In the genomic region with DNA sequence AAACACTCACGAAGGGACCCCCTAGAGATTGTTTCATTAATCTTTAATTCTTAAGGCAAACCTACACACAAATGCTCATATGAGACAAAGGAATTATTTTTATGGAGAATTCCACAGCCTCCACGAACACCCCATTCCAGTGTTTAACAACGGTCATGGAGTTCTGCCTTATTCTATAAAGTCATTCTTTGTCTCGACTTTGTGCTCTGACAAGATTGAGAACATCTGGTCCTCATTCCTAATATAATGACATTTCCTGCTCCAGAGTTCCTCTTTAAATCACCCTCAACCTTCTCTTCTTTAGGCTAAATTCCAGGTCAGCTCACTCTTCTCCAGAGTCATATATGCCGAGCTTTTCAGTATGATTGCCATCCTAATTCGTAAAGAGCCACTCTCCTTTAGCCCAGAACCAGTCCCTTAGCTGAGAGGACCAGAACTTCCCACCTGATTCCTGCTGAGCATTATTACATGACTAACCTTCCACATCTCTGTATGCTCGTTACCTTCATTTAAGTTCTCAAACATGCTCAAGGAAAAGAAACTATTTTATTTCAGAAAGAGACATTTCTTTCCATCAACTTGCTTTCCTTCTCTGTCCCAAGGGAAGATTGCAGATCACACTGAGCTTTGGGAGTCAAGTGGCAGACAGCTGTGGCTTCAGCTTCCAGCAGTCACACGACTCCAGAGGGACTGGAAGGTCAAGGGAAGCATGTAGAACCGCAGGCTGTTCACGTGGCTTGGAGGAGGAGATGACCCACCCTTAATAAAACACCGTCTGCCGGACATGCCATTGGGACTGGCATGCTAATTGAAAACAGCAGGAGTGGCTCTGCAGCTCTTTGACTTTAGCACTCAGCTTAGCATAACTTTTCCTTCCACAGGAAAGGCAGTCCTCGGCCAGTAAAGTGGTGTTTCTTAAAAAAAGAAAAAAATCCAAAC, we compare ENCODE assay signal across 10 cellular contexts.
A peak's percentile ranks its signal among the peaks of the same experiment; 100 is the strongest.
DNase-seq lines count a peak whose midpoint lies in the region; ATAC-seq and TF ChIP-seq lines count a peak whose summit lies in the region.
"Had no signal": no experiment of that assay in that cellular context is flagged by ENCODE, and none has a peak within 500 bp of the region (broad histone marks: within the 10 kb centered on the region; RNA-seq: fewer than 3 reads in every experiment).

No MANE protein-coding gene starts in this region.

- intact Hi-C loops in PC-9 (cut with micrococcal nuclease; ENCODE audit: unreplicated experiment) = no loop called here
- intact Hi-C loops in dorsolateral prefrontal cortex (cut with DNase I) = no loop called here

- H3K9me3 Mint-ChIP-seq in osteocyte (ENCODE audit: unreplicated experiment) = peaks cover 7% of the 10 kb centered on the region

- TF ChIP-seq POLR2A in GM18505 (IDR thresholded peaks at IDR 0.05; ENCODE audit: borderline replicate concordance, extremely low read depth, insufficient read depth, insufficient read length) = no peak

- ATAC-seq in GM19452 (IDR thresholded peaks at IDR 0.05; ENCODE audit: unreplicated experiment) (no peak), GM18505 (IDR thresholded peaks at IDR 0.05; ENCODE audit: unreplicated experiment) (no peak)
- ATAC-seq: GM12878 had no signal

- no peaks in the 10 kb centered on the region for H4K20me1 ChIP-seq in PC-9 (ENCODE audit: insufficient read depth)

- peaks cover 26% of the 10 kb centered on the region for H3K4me1 Mint-ChIP-seq in osteocyte (ENCODE audit: unreplicated experiment)

- H3K27ac Mint-ChIP-seq in osteocyte (ENCODE audit: unreplicated experiment) = peak overlapping the region; percentile 87

- peaks cover 39% of the 10 kb centered on the region for H3K27me3 Mint-ChIP-seq in osteocyte (ENCODE audit: unreplicated experiment)

- no peaks in the 10 kb centered on the region; the same call in 1 of the 2 replicates for H3K9me3 ChIP-seq in PC-9 (ENCODE audit: insufficient read depth, low read depth)

- TF ChIP-seq CTCF in PC-9 (conservative IDR thresholded peaks at IDR 0.05) (no peak), fibroblast of the aortic adventitia (IDR thresholded peaks at IDR 0.05; ENCODE audit: insufficient read depth, low read length) (no peak), osteocyte (IDR thresholded peaks at IDR 0.05) (no peak), GM13977 (IDR thresholded peaks at IDR 0.05; ENCODE audit: extremely low read depth, insufficient read depth, missing control alignments) (no peak), dorsolateral prefrontal cortex (IDR thresholded peaks at IDR 0.05 in 54 of 56, conservative IDR thresholded peaks at IDR 0.05 in 2 of 56; ENCODE audit: low read depth in 1 of 56, partially characterized antibody in 56 of 56) (no peak)

- no peaks in the 10 kb centered on the region for H3K79me2 ChIP-seq in PC-9 (ENCODE audit: low read depth)

- peak overlapping the region; percentile 45 for H2AFZ ChIP-seq in PC-9

- no peaks in the 10 kb centered on the region for H3K4me1 ChIP-seq in PC-9 (replicated peaks; ENCODE audit: insufficient read depth)

- H3K4me3 Mint-ChIP-seq in osteocyte (ENCODE audit: unreplicated experiment) = peak overlapping the region; percentile 38

- CTCF ChIA-PET in PC-9 (lab: Charles Lee) = interaction anchor here (0.6 kb wide), 1 partner anchor 23 kb away, joined by 3 read pairs; no protein-coding TSS in a partner anchor

- H3K9me2 ChIP-seq in PC-9 (ENCODE audit: insufficient read depth) = no peaks in the 10 kb centered on the region

- H3K27me3 ChIP-seq in PC-9 (ENCODE audit: insufficient read depth, low read depth) = no peaks in the 10 kb centered on the region
- no peaks in the 10 kb centered on the region for H3K27me3 ChIP-seq in dorsolateral prefrontal cortex

- H3K36me3 Mint-ChIP-seq in osteocyte (ENCODE audit: unreplicated experiment) = peaks cover 5% of the 10 kb centered on the region

- no peaks in the 10 kb centered on the region for H3K36me3 ChIP-seq in PC-9 (ENCODE audit: low read depth)

- DNase-seq in Daoy (ENCODE audit: low read depth) = peak; percentile 78
- peak in 1 of 2 experiments; percentile 52 for DNase-seq in PC-9
- DNase-seq in fibroblast of the aortic adventitia (ENCODE audit: low read depth) = peak; percentile 93
- DNase-seq in osteocyte (ENCODE audit: extremely low spot score, unreplicated experiment) = peak; percentile 93
- DNase-seq in GM13977 (ENCODE audit: low spot score) = no peak
- DNase-seq in dorsolateral prefrontal cortex = no peak

- no TSS peak for BruUV-seq in PC-9 (replicated peaks; lab: Mats Ljungman, UMichigan)

- H3K4me2 ChIP-seq in PC-9 = no peak overlapping the region

- H3K4me3 ChIP-seq in PC-9 (no peak overlapping the region), fibroblast of the aortic adventitia (ENCODE audit: low read depth, low read length) (peak overlapping the region; percentile 14), dorsolateral prefrontal cortex (peak overlapping the region in 1 of 59 donors; percentile 16)
- H3K4me3 ChIP-seq: GM12878 had no signal

- H3F3A ChIP-seq in PC-9 (ENCODE audit: insufficient read depth, low read depth) = no peaks in the 10 kb centered on the region

- H3K27ac ChIP-seq in PC-9 = no peak overlapping the region
- peak overlapping the region in 1 of 59 donors; percentile 44 for H3K27ac ChIP-seq in dorsolateral prefrontal cortex
- H3K27ac ChIP-seq: HL-60 had no signal

- POLR2A ChIA-PET in PC-9 (lab: Charles Lee; ENCODE audit: unreplicated experiment) = interaction anchor here (0.5 kb wide), 1 partner anchor 45 kb away, joined by 7 read pairs; no protein-coding TSS in a partner anchor

- in situ Hi-C loops in GM13977 (cut with MboI; ENCODE audit: low pct_unique_long_range_greater_than_20kb, low sequenced_read_pairs, unreplicated experiment) = no loop called here

Comparison
In these comparisons a context has a peak if more than half of its experiments do, and no peak if none do; other contexts are left out.
1. DNase-seq: peak in Daoy (single experiment), fibroblast of the aortic adventitia (single experiment) and osteocyte (single experiment); none in GM13977 (single experiment) and dorsolateral prefrontal cortex (0 of 10).